26 cellular contexts compared by ENCODE assay signal in the genomic region with DNA sequence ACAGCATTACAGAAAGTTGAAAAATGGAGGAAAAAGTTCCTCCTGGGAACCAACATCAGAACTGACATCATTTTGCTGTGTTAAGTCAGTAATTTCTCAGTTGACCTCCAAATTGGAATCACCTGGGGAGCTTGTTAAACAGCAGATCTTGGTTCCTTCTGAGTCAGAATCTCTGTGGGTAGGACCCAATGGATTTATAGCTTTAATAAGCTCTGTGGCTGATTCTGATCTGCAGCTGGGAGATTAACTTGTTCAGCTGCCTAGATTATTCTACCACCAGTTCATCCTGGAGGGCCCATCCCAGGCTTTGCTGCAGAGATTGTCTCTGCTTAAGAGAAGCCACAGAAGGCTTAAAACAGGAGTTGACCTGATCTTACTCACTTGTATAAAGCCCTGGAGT.
DNase-seq lines count a peak whose midpoint lies in the region; ATAC-seq and TF ChIP-seq lines count a peak whose summit lies in the region.
"Had no signal": no experiment of that assay in that cellular context is flagged by ENCODE, and none has a peak within 500 bp of the region (broad histone marks: within the 10 kb centered on the region; RNA-seq: fewer than 3 reads in every experiment).

No MANE protein-coding gene starts in this region.

- CTCF ChIA-PET in CD8-positive, alpha-beta T cell (lab: Charles Lee), result interaction anchor here (0.7 kb wide), 1 partner anchor 8 kb away, joined by 3 read pairs; no protein-coding TSS in a partner anchor

- intact Hi-C loops in right cardiac atrium (cut with DNase I), result no loop called here
- intact Hi-C loops in CD8-positive, alpha-beta T cell (cut with DNase I, micrococcal nuclease), result no loop called here

- H3K27me3 ChIP-seq in cardiac muscle cell (no peaks in the 10 kb centered on the region), right cardiac atrium (ENCODE audit: control insufficient read depth, insufficient read depth) (no peaks in the 10 kb centered on the region)
- H3K27me3 ChIP-seq in CD8-positive, alpha-beta T cell (ENCODE audit: insufficient read depth, low read length), result no peaks in the 10 kb centered on the region
- H3K27me3 ChIP-seq: dorsolateral prefrontal cortex, gastrocnemius medialis, spleen had no signal

- H3K4me1 ChIP-seq in cardiac muscle cell (ENCODE audit: low read depth) (peaks cover 46% of the 10 kb centered on the region), right cardiac atrium (ENCODE audit: control insufficient read depth, insufficient read depth, low read length) (peaks cover 5% of the 10 kb centered on the region)
- H3K4me1 ChIP-seq in CD8-positive, alpha-beta T cell (ENCODE audit: insufficient read depth, low read length), result no peaks in the 10 kb centered on the region
- H3K4me1 ChIP-seq: spleen had no signal

- H3K4me3 ChIP-seq in cardiac muscle cell, result no peak overlapping the region
- H3K4me3 ChIP-seq in right cardiac atrium (ENCODE audit: low read length), result no peak overlapping the region
- H3K4me3 ChIP-seq in CD8-positive, alpha-beta T cell (ENCODE audit: low read depth, low read length), result no peak overlapping the region
- H3K4me3 ChIP-seq: dorsolateral prefrontal cortex, gastrocnemius medialis, SK-N-MC, spleen had no signal

- no peaks in the 10 kb centered on the region for H3K27me3 Mint-ChIP-seq in CD8-positive, alpha-beta T cell (ENCODE audit: low read depth)
- H3K27me3 Mint-ChIP-seq: stimulated activated memory B cell treated with anti-CD40 and anti-IgM and Interleukin-4, amounts not matched to agents 10 μg/mL and 1 μg/mL and 100 μg/mL, for 72 hours had no signal

- TF ChIP-seq CTCF in cardiac muscle cell (IDR thresholded peaks at IDR 0.05; ENCODE audit: low read depth, low read length), result no peak
- no peak for TF ChIP-seq CTCF in CD8-positive, alpha-beta T cell (IDR thresholded peaks at IDR 0.05)

- H3K36me3 Mint-ChIP-seq in CD8-positive, alpha-beta T cell, result peaks cover 5% of the 10 kb centered on the region

- H3K27ac ChIP-seq in cardiac muscle cell (peak overlapping the region; percentile 1), right cardiac atrium (ENCODE audit: low read length) (no peak overlapping the region)
- H3K27ac ChIP-seq in CD8-positive, alpha-beta T cell (ENCODE audit: low read depth, low read length), result no peak overlapping the region
- H3K27ac ChIP-seq: C4-2B, dorsolateral prefrontal cortex, SK-N-MC, spleen had no signal

- no peaks in the 10 kb centered on the region for H3K36me3 ChIP-seq in cardiac muscle cell
- H3K36me3 ChIP-seq in CD8-positive, alpha-beta T cell (ENCODE audit: insufficient read depth, low read length), result peaks cover 4% of the 10 kb centered on the region
- H3K36me3 ChIP-seq: gastrocnemius medialis had no signal

- ATAC-seq in right cardiac atrium (no peak), esophagus mucosa (peak; percentile 82), GM18873 (IDR thresholded peaks at IDR 0.05; ENCODE audit: low FRiP score, unreplicated experiment) (no peak)
- ATAC-seq in CD8-positive, alpha-beta T cell, result no peak
- ATAC-seq: gastrocnemius medialis; naive thymus-derived CD8-positive, alpha-beta T cell; stimulated activated memory B cell treated with anti-CD40 and anti-IgM and Interleukin-4, amounts not matched to agents 10 μg/mL and 1 μg/mL and 100 μg/mL, for 72 hours had no signal

- DNase-seq in cardiac muscle cell (ENCODE audit: low read depth in 1 of 2, low spot score in 1 of 2), result no peak
- DNase-seq in right cardiac atrium, result no peak
- DNase-seq in NCI-H69 (lab: John Stamatoyannopoulos, UW), result peak; percentile 54
- peak; percentile 57 for DNase-seq in stromal cell of bone marrow (ENCODE audit: low read depth)
- no peak for DNase-seq in CD8-positive, alpha-beta T cell
- no peak for DNase-seq in NCI-H2029 treated with DMSO at 0.1 percent for 48 hours (lab: John Stamatoyannopoulos, UW)
- DNase-seq: 8988T; activated CD4-positive, alpha-beta T cell treated with anti-CD3 and anti-CD28 coated beads, Interleukin-2, amount 50 U/mL, for 1 hour; activated naive CD4-positive, alpha-beta T cell treated with anti-CD3 and anti-CD28 coated beads, Interleukin-2, amount 50 U/mL, for 16 hours; anterior cingulate cortex; DMS 273 treated with DMSO at 0.1 percent for 48 hours; dorsolateral prefrontal cortex; gastrocnemius medialis; hippocampal formation; immature natural killer cell; naive thymus-derived CD8-positive, alpha-beta T cell; NCI-H2171 treated with DMSO at 0.1 percent for 48 hours; NCI-H524 treated with DMSO at 0.1 percent for 48 hours; spleen; stimulated activated CD4-positive, alpha-beta T cell treated with anti-CD3 and anti-CD28 coated beads, Interleukin-4, amount 100 ng/mL, for 1 hour had no signal

- H3K4me1 Mint-ChIP-seq in CD8-positive, alpha-beta T cell (ENCODE audit: low read depth), result peaks cover 2% of the 10 kb centered on the region
- H3K4me1 Mint-ChIP-seq: immature natural killer cell; stimulated activated memory B cell treated with anti-CD40 and anti-IgM and Interleukin-4, amounts not matched to agents 10 μg/mL and 1 μg/mL and 100 μg/mL, for 72 hours had no signal

- POLR2A ChIA-PET in CD8-positive, alpha-beta T cell (lab: Charles Lee), result no interaction called here

- H3K9me3 Mint-ChIP-seq in CD8-positive, alpha-beta T cell, result peaks cover 5% of the 10 kb centered on the region
- H3K9me3 Mint-ChIP-seq: activated T-helper 1 cell treated with anti-CD3 and anti-CD28 coated beads, Interleukin-12 subunit alpha, Interleukin-12 subunit beta, Interleukin-2, Interleukin-4 antibody, amounts not matched to agents 30 ng/mL and 10 ng/mL and 1 ng/mL, durations not matched to agents 14 hours and 24 hours and 36 hours had no signal

- H3K9me3 ChIP-seq in cardiac muscle cell (ENCODE audit: low read depth) (no peaks in the 10 kb centered on the region), right cardiac atrium (ENCODE audit: control insufficient read depth, low read length) (no peaks in the 10 kb centered on the region)
- no peaks in the 10 kb centered on the region for H3K9me3 ChIP-seq in CD8-positive, alpha-beta T cell (ENCODE audit: low read length)
- H3K9me3 ChIP-seq: gastrocnemius medialis had no signal

- no peak overlapping the region for H3K27ac Mint-ChIP-seq in CD8-positive, alpha-beta T cell
- H3K27ac Mint-ChIP-seq: activated T-helper 1 cell treated with anti-CD3 and anti-CD28 coated beads, Interleukin-12 subunit alpha, Interleukin-12 subunit beta, Interleukin-2, Interleukin-4 antibody, amounts not matched to agents 30 ng/mL and 10 ng/mL and 1 ng/mL, durations not matched to agents 14 hours and 24 hours and 36 hours; immature natural killer cell; stimulated activated memory B cell treated with anti-CD40 and anti-IgM and Interleukin-4, amounts not matched to agents 10 μg/mL and 1 μg/mL and 100 μg/mL, for 72 hours had no signal

- no peak overlapping the region for H3K4me3 Mint-ChIP-seq in CD8-positive, alpha-beta T cell
- H3K4me3 Mint-ChIP-seq: activated T-helper 1 cell treated with anti-CD3 and anti-CD28 coated beads, Interleukin-12 subunit alpha, Interleukin-12 subunit beta, Interleukin-2, Interleukin-4 antibody, amounts not matched to agents 30 ng/mL and 10 ng/mL and 1 ng/mL, durations not matched to agents 14 hours and 24 hours and 36 hours; immature natural killer cell; naive thymus-derived CD8-positive, alpha-beta T cell; stimulated activated memory B cell treated with anti-CD40 and anti-IgM and Interleukin-4, amounts not matched to agents 10 μg/mL and 1 μg/mL and 100 μg/mL, for 72 hours had no signal

Comparison
In these comparisons a context has a peak if more than half of its experiments do, and no peak if none do; other contexts are left out.
1. DNase-seq: peak in NCI-H69 (single experiment) and stromal cell of bone marrow (single experiment); none in cardiac muscle cell (0 of 2), right cardiac atrium (0 of 3), CD8-positive, alpha-beta T cell (0 of 7) and NCI-H2029 treated with DMSO at 0.1 percent for 48 hours (single experiment).